1 cellular context compared by ENCODE assay signal in genomic region chr1:31502926-31503511, GRCh38.
TF ChIP-seq lines count a peak whose summit lies in the region.

No MANE protein-coding gene starts in this region.

TF ChIP-seq in IMR-90, 13 proteins besides CTCF, POLR2A, EP300 and RAD21:
- TF ChIP-seq, protein P1, sequence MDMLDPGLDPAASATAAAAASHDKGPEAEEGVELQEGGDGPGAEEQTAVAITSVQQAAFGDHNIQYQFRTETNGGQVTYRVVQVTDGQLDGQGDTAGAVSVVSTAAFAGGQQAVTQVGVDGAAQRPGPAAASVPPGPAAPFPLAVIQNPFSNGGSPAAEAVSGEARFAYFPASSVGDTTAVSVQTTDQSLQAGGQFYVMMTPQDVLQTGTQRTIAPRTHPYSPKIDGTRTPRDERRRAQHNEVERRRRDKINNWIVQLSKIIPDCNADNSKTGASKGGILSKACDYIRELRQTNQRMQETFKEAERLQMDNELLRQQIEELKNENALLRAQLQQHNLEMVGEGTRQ (IDR thresholded peaks at IDR 0.05; ENCODE audit: low read depth, low read length): no peak
- TF ChIP-seq RFX5 (IDR thresholded peaks at IDR 0.05; ENCODE audit: low read depth, low read length) (no peak), FOS (IDR thresholded peaks at IDR 0.05; ENCODE audit: low read depth, low read length) (no peak), NFE2L2 (IDR thresholded peaks at IDR 0.05; ENCODE audit: low read depth, low read length) (no peak), SMC3 (IDR thresholded peaks at IDR 0.05; ENCODE audit: low read depth, low read length) (no peak), MAFK (IDR thresholded peaks at IDR 0.05; ENCODE audit: low read depth, low read length) (no peak), MAZ (IDR thresholded peaks at IDR 0.05; ENCODE audit: borderline replicate concordance, low read depth, low read length) (no peak)
- TF ChIP-seq, protein P2, sequence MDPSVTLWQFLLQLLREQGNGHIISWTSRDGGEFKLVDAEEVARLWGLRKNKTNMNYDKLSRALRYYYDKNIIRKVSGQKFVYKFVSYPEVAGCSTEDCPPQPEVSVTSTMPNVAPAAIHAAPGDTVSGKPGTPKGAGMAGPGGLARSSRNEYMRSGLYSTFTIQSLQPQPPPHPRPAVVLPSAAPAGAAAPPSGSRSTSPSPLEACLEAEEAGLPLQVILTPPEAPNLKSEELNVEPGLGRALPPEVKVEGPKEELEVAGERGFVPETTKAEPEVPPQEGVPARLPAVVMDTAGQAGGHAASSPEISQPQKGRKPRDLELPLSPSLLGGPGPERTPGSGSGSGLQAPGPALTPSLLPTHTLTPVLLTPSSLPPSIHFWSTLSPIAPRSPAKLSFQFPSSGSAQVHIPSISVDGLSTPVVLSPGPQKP (IDR thresholded peaks at IDR 0.05; ENCODE audit: borderline replicate concordance, low read depth, low read length): no peak
